ENCODE assay signal across 36 cellular contexts in genomic region chr11:20213790-20214189, GRCh38. TPM values are rescaled to one million over a fixed set of nuclear protein-coding genes. Genes with fewer than 3 reads are reported as not detected.
A peak's percentile ranks its signal among the peaks of the same experiment; 100 is the strongest.
DNase-seq lines count a peak whose midpoint lies in the region; ATAC-seq and TF ChIP-seq lines count a peak whose summit lies in the region.
"Had no signal": no experiment of that assay in that cellular context is flagged by ENCODE, and none has a peak within 500 bp of the region (broad histone marks: within the 10 kb centered on the region; RNA-seq: fewer than 3 reads in every experiment).

No MANE protein-coding gene starts in this region.

- no peaks in the 10 kb centered on the region for H3K79me2 ChIP-seq in OCI-LY3 (ENCODE audit: low read length)

- H3K4me1 ChIP-seq in OCI-LY3 (ENCODE audit: low read length) = peaks cover 14% of the 10 kb centered on the region
- H3K4me1 ChIP-seq: Caco-2, colonic mucosa, prostate gland, uterus had no signal

- no peaks in the 10 kb centered on the region for H3K36me3 ChIP-seq in OCI-LY3 (replicated peaks; ENCODE audit: low read depth, low read length)
- H3K36me3 ChIP-seq: cardiac muscle cell, colonic mucosa, prostate gland, uterus had no signal

- H3K4me3 ChIP-seq in OCI-LY3 (ENCODE audit: low read length) = no peak overlapping the region
- H3K4me3 ChIP-seq: cardiac muscle cell, colonic mucosa, prostate gland, uterus had no signal

- DNase-seq in NCI-H2171 treated with DMSO at 0.1 percent for 48 hours (lab: John Stamatoyannopoulos, UW) (peak; percentile 50), NCI-H2171 (lab: John Stamatoyannopoulos, UW) (no peak), NCI-H1105 treated with DMSO at 0.1 percent for 48 hours (lab: John Stamatoyannopoulos, UW) (peak; percentile 28), mucosa of gallbladder (ENCODE audit: low spot score) (no peak), DMS53 (lab: John Stamatoyannopoulos, UW) (no peak)
- DNase-seq: activated CD4-positive, alpha-beta T cell treated with anti-CD3 and anti-CD28 coated beads, Interleukin-2, amount 50 U/mL, for 48 hours; activated CD4-positive, CD25-positive, alpha-beta regulatory T cell; activated naive CD8-positive, alpha-beta T cell treated with anti-CD3 and anti-CD28 coated beads, Interleukin-2, amount 50 U/mL, for 24 hours; activated T-cell treated with anti-CD3 and anti-CD28 coated beads, Interleukin-2, amount 50 U/mL, for 72 hours; Caco-2; colonic mucosa; DND-41; effector CD4-positive, alpha-beta T cell; GF-D8; hippocampal formation; natural killer cell; NCI-H1092 treated with DMSO at 0.1 percent for 48 hours; NCI-H2081; NCI-H774; nucleus accumbens; PC-3; SK-N-SH; stimulated activated CD4-positive, alpha-beta T cell treated with anti-CD3 and anti-CD28 coated beads, Interleukin-2, amount 100 ng/mL, for 48 hours; stimulated activated naive CD8-positive, alpha-beta T cell treated with anti-CD3 and anti-CD28 coated beads, Interleukin-15, amount 100 ng/mL, for 72 hours; uterus had no signal

- no peak overlapping the region for H3K9ac ChIP-seq in OCI-LY3 (ENCODE audit: low read length)
- H3K9ac ChIP-seq: SK-N-SH had no signal

- H3K9me3 ChIP-seq in OCI-LY3 (ENCODE audit: insufficient read depth, low read length) = no peaks in the 10 kb centered on the region
- H3K9me3 ChIP-seq: Caco-2, colonic mucosa, prostate gland, SK-N-SH, uterus had no signal

- no peak for TF ChIP-seq CTCF in OCI-LY3 (IDR thresholded peaks at IDR 0.05; ENCODE audit: low read depth, low read length)

- peaks cover 9% of the 10 kb centered on the region; the same call in 1 of the 2 replicates for H3K27me3 ChIP-seq in OCI-LY3 (ENCODE audit: low read depth, low read length)
- H3K27me3 ChIP-seq: colonic mucosa, uterus had no signal

- no peak overlapping the region for H3K27ac ChIP-seq in OCI-LY3 (ENCODE audit: low read length)
- H3K27ac ChIP-seq: cardiac muscle cell, colonic mucosa, prostate gland, uterus had no signal

- H4K20me1 ChIP-seq in OCI-LY3 (ENCODE audit: insufficient read depth, low read length) = no peaks in the 10 kb centered on the region

- ATAC-seq in GM18870 (IDR thresholded peaks at IDR 0.05; ENCODE audit: unreplicated experiment) (peak; percentile 48), GM19023 (IDR thresholded peaks at IDR 0.05; ENCODE audit: unreplicated experiment) (no peak)
- ATAC-seq: activated naive CD8-positive, alpha-beta T cell treated with anti-CD3 and anti-CD28 coated beads, Interleukin-2, amount 50 U/mL, for 24 hours; activated T-cell treated with anti-CD3 and anti-CD28 coated beads, Interleukin-2, amount 50 U/mL, for 72 hours; HCT116; natural killer cell; PC-3; sciatic nerve; stimulated activated naive CD8-positive, alpha-beta T cell treated with anti-CD3 and anti-CD28 coated beads, Interleukin-15, amount 100 ng/mL, for 72 hours had no signal

- peak overlapping the region; percentile 12 for H3K4me2 ChIP-seq in OCI-LY3 (ENCODE audit: low read length)
- H3K4me2 ChIP-seq: SK-N-SH had no signal

- no peak overlapping the region for H2AFZ ChIP-seq in OCI-LY3 (ENCODE audit: low read depth, low read length)

RNA-seq across cellular contexts. Expression of gene DBX1, which starts 53.5 kb away (rescaled TPM):
- not detected for total RNA-seq in mucosa of gallbladder
- total RNA-seq: activated T-cell treated with anti-CD3 and anti-CD28 coated beads, Interleukin-2, amount 50 U/mL, for 72 hours; astrocyte; Caco-2; cardiac muscle cell; colonic mucosa; HT1080; lung microvascular endothelial cell; mononuclear cell; natural killer cell; PC-3; prostate gland; sciatic nerve; uterus had no signal

Comparison
In these comparisons a context has a peak if more than half of its experiments do, and no peak if none do; other contexts are left out.
1. DNase-seq: peak in NCI-H2171 treated with DMSO at 0.1 percent for 48 hours (single experiment) and NCI-H1105 treated with DMSO at 0.1 percent for 48 hours (single experiment); none in NCI-H2171 (single experiment), mucosa of gallbladder (single experiment) and DMS53 (single experiment).